Comparison of ENCODE assay signal across 8 cellular contexts in genomic region chr17:50638851-50639767, GRCh38.
A peak's percentile ranks its signal among the peaks of the same experiment; 100 is the strongest.
DNase-seq lines count a peak whose midpoint lies in the region; ATAC-seq lines count a peak whose summit lies in the region.

No MANE protein-coding gene starts in this region.

- H3K9me3 ChIP-seq in subcutaneous abdominal adipose tissue (ENCODE audit: control insufficient read depth in 5 of 5, low read length in 5 of 5), result no peaks in the 10 kb centered on the region

- H3K27ac ChIP-seq in subcutaneous abdominal adipose tissue (ENCODE audit: low read depth, low read length), result no peak overlapping the region

- peak overlapping the region in 3 of 5 donors; percentile 8 to 26 (median 17) for H3K4me3 ChIP-seq in subcutaneous abdominal adipose tissue (ENCODE audit: low read depth in 1 of 5, low read length in 5 of 5)

- no peak overlapping the region for H3K9ac ChIP-seq in subcutaneous abdominal adipose tissue (ENCODE audit: low read length in 5 of 5)

- no peaks in the 10 kb centered on the region for H3K36me3 ChIP-seq in subcutaneous abdominal adipose tissue (ENCODE audit: control insufficient read depth in 5 of 5, insufficient read depth in 5 of 5, low read length in 5 of 5)

- H3K4me1 ChIP-seq in subcutaneous abdominal adipose tissue (ENCODE audit: control insufficient read depth in 5 of 5, insufficient read depth in 5 of 5, low read length in 5 of 5), result peaks cover 6 to 60% (median 51%) of the 10 kb centered on the region in 5 donors

- H3K27me3 ChIP-seq in subcutaneous abdominal adipose tissue (ENCODE audit: control insufficient read depth in 5 of 5, insufficient read depth in 4 of 5, low read length in 5 of 5), result peaks cover 0 to 10% (median 4%) of the 10 kb centered on the region in 5 donors

- no peak for ATAC-seq in GM21390 (IDR thresholded peaks at IDR 0.05; ENCODE audit: unreplicated experiment)

- DNase-seq in NCI-H1436 (lab: John Stamatoyannopoulos, UW) (peak; percentile 19), NCI-H1436 treated with DMSO at 0.1 percent for 48 hours (lab: John Stamatoyannopoulos, UW) (no peak), anterior cingulate cortex (lab: John Stamatoyannopoulos, UW) (peak in 45 of 58 donors; percentile 10 to 72 (median 39)), hypothalamus (lab: John Stamatoyannopoulos, UW) (peak in 42 of 51 donors; percentile 5 to 80 (median 55)), iPS-NIHi7 (ENCODE audit: extremely low spot score) (no peak)
- DNase-seq in activated effector memory CD4-positive, alpha-beta T cell treated with Interleukin-2 at 50 U/mL for 16 hours, result no peak

Comparison
In these comparisons a context has a peak if more than half of its experiments do, and no peak if none do; other contexts are left out.
1. DNase-seq: peak in NCI-H1436 (single experiment), anterior cingulate cortex (45 of 58) and hypothalamus (42 of 51); none in NCI-H1436 treated with DMSO at 0.1 percent for 48 hours (single experiment), activated effector memory CD4-positive, alpha-beta T cell treated with Interleukin-2 at 50 U/mL for 16 hours (single experiment) and iPS-NIHi7 (single experiment).